ENCODE assay signal across 8 cellular contexts in the genomic region with DNA sequence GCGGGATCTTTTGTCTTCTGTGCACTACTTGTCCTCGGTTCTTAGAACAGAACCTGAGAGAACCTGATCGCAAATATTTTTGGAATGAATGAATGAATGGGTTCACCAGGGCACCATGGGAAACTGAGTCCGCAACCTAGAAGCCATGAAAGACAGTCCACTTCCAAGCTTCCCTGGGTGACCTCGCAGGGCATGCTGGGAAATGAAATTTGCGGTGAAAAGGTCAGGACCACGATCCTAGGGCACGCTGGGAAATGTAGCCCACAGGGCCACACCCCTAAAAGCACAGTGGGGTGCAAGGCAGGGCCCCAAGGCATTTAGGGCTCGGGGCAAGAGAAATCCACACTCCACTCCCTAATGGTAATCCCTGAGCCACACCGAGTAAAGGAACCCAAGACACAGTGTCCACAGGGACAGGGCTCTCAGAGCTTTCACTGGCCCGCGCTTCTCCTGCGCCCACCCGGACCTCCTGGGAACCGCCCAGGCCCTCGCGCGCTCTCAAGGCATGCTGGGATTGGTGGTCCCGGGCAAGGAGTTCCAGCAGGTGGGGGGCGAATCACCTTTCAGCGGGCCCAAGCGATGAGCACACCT. TPM values are rescaled to one million over a fixed set of nuclear protein-coding genes. Genes with fewer than 3 reads are reported as not detected.
DNase-seq lines count a peak whose midpoint lies in the region; ATAC-seq and TF ChIP-seq lines count a peak whose summit lies in the region.

No MANE protein-coding gene starts in this region.

- H3K9ac ChIP-seq in OCI-LY3 (ENCODE audit: low read length) (peak overlapping the region; percentile 77), liver (ENCODE audit: low read depth in 1 of 2, low read length in 2 of 2) (peak overlapping the region in 1 of 2 donors; percentile 39)

- DNase-seq in GM06990 (ENCODE audit: extremely low read depth, insufficient read length) (no peak), chondrocyte (ENCODE audit: low spot score) (no peak), COR-L47 (lab: John Stamatoyannopoulos, UW) (no peak), NCI-H1694 (lab: John Stamatoyannopoulos, UW) (no peak)

- ATAC-seq in HG02642 (IDR thresholded peaks at IDR 0.05; ENCODE audit: poor library complexity, unreplicated experiment) = no peak

- peaks cover 11% of the 10 kb centered on the region for H3K27me3 Mint-ChIP-seq in chondrocyte (ENCODE audit: low read depth)
- H3K27me3 Mint-ChIP-seq in stimulated activated naive CD8-positive, alpha-beta T cell treated with anti-CD3 and anti-CD28 coated beads, Interleukin-15, Interleukin-2, amounts not matched to agents 100 ng/mL and 50 ng/mL, for 24 hours = peaks cover 10% of the 10 kb centered on the region

- no peak overlapping the region for H2AFZ ChIP-seq in OCI-LY3 (ENCODE audit: low read depth, low read length)

- peak overlapping the region; percentile 68 for H3K4me3 ChIP-seq in GM06990 (replicated peaks; ENCODE audit: low read depth, low read length)
- peak overlapping the region; percentile 80 for H3K4me3 ChIP-seq in OCI-LY3 (ENCODE audit: low read length)
- peak overlapping the region; percentile 65 to 88 (median 66) for H3K4me3 ChIP-seq in liver (ENCODE audit: low read depth in 1 of 3, low read length in 3 of 3)

- no peaks in the 10 kb centered on the region for H3K9me3 Mint-ChIP-seq in chondrocyte (ENCODE audit: low read depth)
- no peaks in the 10 kb centered on the region for H3K9me3 Mint-ChIP-seq in stimulated activated naive CD8-positive, alpha-beta T cell treated with anti-CD3 and anti-CD28 coated beads, Interleukin-15, Interleukin-2, amounts not matched to agents 100 ng/mL and 50 ng/mL, for 24 hours

- no peaks in the 10 kb centered on the region for H3K9me3 ChIP-seq in OCI-LY3 (ENCODE audit: insufficient read depth, low read length)
- H3K9me3 ChIP-seq in liver (ENCODE audit: control insufficient read depth in 4 of 4, low read length in 3 of 4) = no peaks in the 10 kb centered on the region

- H3K36me3 ChIP-seq in GM06990 (ENCODE audit: control insufficient read depth, insufficient read depth, low read length) (no peaks in the 10 kb centered on the region; the same call in 1 of the 2 replicates), OCI-LY3 (replicated peaks; ENCODE audit: low read depth, low read length) (no peaks in the 10 kb centered on the region), liver (ENCODE audit: control insufficient read depth in 4 of 4, insufficient read depth in 3 of 4, low read depth in 1 of 4, low read length in 3 of 4) (no peaks in the 10 kb centered on the region)

- no peak for TF ChIP-seq RAD21 in liver (IDR thresholded peaks at IDR 0.05)

- peak overlapping the region; percentile 96 for H3K4me3 Mint-ChIP-seq in chondrocyte (ENCODE audit: unreplicated experiment)
- H3K4me3 Mint-ChIP-seq in stimulated activated naive CD8-positive, alpha-beta T cell treated with anti-CD3 and anti-CD28 coated beads, Interleukin-15, Interleukin-2, amounts not matched to agents 100 ng/mL and 50 ng/mL, for 24 hours = peak overlapping the region; percentile 96

- peak overlapping the region; percentile 99 for H3K27ac Mint-ChIP-seq in chondrocyte (ENCODE audit: unreplicated experiment)
- H3K27ac Mint-ChIP-seq in stimulated activated naive CD8-positive, alpha-beta T cell treated with anti-CD3 and anti-CD28 coated beads, Interleukin-15, Interleukin-2, amounts not matched to agents 100 ng/mL and 50 ng/mL, for 24 hours = peak overlapping the region; percentile 95

- H4K20me1 ChIP-seq in OCI-LY3 (ENCODE audit: insufficient read depth, low read length) = peaks cover 33% of the 10 kb centered on the region

- H3K79me2 ChIP-seq in OCI-LY3 (ENCODE audit: low read length) = peaks cover 43% of the 10 kb centered on the region

- H3K36me3 Mint-ChIP-seq in chondrocyte (ENCODE audit: low read depth) = no peaks in the 10 kb centered on the region
- peaks cover 5% of the 10 kb centered on the region for H3K36me3 Mint-ChIP-seq in stimulated activated naive CD8-positive, alpha-beta T cell treated with anti-CD3 and anti-CD28 coated beads, Interleukin-15, Interleukin-2, amounts not matched to agents 100 ng/mL and 50 ng/mL, for 24 hours (ENCODE audit: low read depth)

- H3K4me1 ChIP-seq in OCI-LY3 (ENCODE audit: low read length) (peaks cover 26% of the 10 kb centered on the region), liver (ENCODE audit: control insufficient read depth in 4 of 4, insufficient read depth in 4 of 4, low read length in 3 of 4) (peaks cover 6 to 35% (median 24%) of the 10 kb centered on the region in 4 donors)

- no peak for TF ChIP-seq CTCF in GM06990 (IDR thresholded peaks at IDR 0.05; ENCODE audit: insufficient read depth, low read length, poor library complexity, severe bottlenecking)
- no peak for TF ChIP-seq CTCF in OCI-LY3 (IDR thresholded peaks at IDR 0.05; ENCODE audit: low read depth, low read length)
- TF ChIP-seq CTCF in chondrocyte (IDR thresholded peaks at IDR 0.05) = no peak
- TF ChIP-seq CTCF in liver (IDR thresholded peaks at IDR 0.05; ENCODE audit: low read depth, low read length, missing input control) = no peak

- H3K4me2 ChIP-seq in OCI-LY3 (ENCODE audit: low read length) = peak overlapping the region; percentile 93

- H3K27ac ChIP-seq in OCI-LY3 (ENCODE audit: low read length) = no peak overlapping the region
- H3K27ac ChIP-seq in liver (ENCODE audit: low read depth in 1 of 2, low read length in 2 of 2) = peak overlapping the region; percentile 68 to 70

- H3K4me1 Mint-ChIP-seq in chondrocyte (ENCODE audit: low read depth) = peaks cover 35% of the 10 kb centered on the region
- peaks cover 27% of the 10 kb centered on the region for H3K4me1 Mint-ChIP-seq in stimulated activated naive CD8-positive, alpha-beta T cell treated with anti-CD3 and anti-CD28 coated beads, Interleukin-15, Interleukin-2, amounts not matched to agents 100 ng/mL and 50 ng/mL, for 24 hours (ENCODE audit: low read depth)

- H3K27me3 ChIP-seq in GM06990 (replicated peaks; ENCODE audit: control insufficient read depth, insufficient read depth, low read length) (no peaks in the 10 kb centered on the region), OCI-LY3 (ENCODE audit: low read depth, low read length) (no peaks in the 10 kb centered on the region), liver (ENCODE audit: control insufficient read depth in 4 of 4, insufficient read depth in 4 of 4, low read length in 3 of 4) (no peaks in the 10 kb centered on the region)

- 18% methylated on average over 22 of the region's 22 CpGs for WGBS in liver

TF ChIP-seq in liver, 16 proteins besides CTCF, POLR2A, EP300 and RAD21 (continues in another document):
- TF ChIP-seq JUND (IDR thresholded peaks at IDR 0.05) (no peak), GABPA (IDR thresholded peaks at IDR 0.05 in 1 of 2, conservative IDR thresholded peaks at IDR 0.05 in 1 of 2) (peak in 1 of 2 donors; percentile 69), HNF4G (IDR thresholded peaks at IDR 0.05) (no peak), RXRA (IDR thresholded peaks at IDR 0.05) (peak; percentile 80 to 90), SP1 (IDR thresholded peaks at IDR 0.05) (peak; percentile 66), HNF4A (conservative IDR thresholded peaks at IDR 0.05) (peak; percentile 59 to 61), FOXA2 (IDR thresholded peaks at IDR 0.05) (no peak), EGR1 (IDR thresholded peaks at IDR 0.05; ENCODE audit: low read depth in 2 of 2) (no peak), TAF1 (conservative IDR thresholded peaks at IDR 0.05) (no peak), FOXA1 (IDR thresholded peaks at IDR 0.05) (no peak)
- TF ChIP-seq, protein P1, sequence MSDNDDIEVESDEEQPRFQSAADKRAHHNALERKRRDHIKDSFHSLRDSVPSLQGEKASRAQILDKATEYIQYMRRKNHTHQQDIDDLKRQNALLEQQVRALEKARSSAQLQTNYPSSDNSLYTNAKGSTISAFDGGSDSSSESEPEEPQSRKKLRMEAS (IDR thresholded peaks at IDR 0.05) = peak; percentile 58
- TF ChIP-seq, protein P2, sequence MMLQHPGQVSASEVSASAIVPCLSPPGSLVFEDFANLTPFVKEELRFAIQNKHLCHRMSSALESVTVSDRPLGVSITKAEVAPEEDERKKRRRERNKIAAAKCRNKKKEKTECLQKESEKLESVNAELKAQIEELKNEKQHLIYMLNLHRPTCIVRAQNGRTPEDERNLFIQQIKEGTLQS (IDR thresholded peaks at IDR 0.05) = no peak
- TF ChIP-seq, protein P3, sequence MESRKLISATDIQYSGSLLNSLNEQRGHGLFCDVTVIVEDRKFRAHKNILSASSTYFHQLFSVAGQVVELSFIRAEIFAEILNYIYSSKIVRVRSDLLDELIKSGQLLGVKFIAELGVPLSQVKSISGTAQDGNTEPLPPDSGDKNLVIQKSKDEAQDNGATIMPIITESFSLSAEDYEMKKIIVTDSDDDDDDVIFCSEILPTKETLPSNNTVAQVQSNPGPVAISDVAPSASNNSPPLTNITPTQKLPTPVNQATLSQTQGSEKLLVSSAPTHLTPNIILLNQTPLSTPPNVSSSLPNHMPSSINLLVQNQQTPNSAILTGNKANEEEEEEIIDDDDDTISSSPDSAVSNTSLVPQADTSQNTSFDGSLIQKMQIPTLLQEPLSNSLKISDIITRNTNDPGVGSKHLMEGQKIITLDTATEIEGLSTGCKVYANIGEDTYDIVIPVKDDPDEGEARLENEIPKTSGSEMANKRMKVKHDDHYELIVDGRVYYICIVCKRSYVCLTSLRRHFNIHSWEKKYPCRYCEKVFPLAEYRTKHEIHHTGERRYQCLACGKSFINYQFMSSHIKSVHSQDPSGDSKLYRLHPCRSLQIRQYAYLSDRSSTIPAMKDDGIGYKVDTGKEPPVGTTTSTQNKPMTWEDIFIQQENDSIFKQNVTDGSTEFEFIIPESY (IDR thresholded peaks at IDR 0.05) = peak; percentile 20

RNA-seq across cellular contexts. Expression of a gene that starts 1.1 kb away (rescaled TPM):
- total RNA-seq in chondrocyte = 86.1 to 111 TPM (median 103 TPM) in 3 replicates
- total RNA-seq in liver = 10 to 100 TPM; 20.3 to 29.5 TPM
- 10 to 100 TPM in 1 of 2 donors, 1 to 10 TPM in 1; 7.4 to 35.8 TPM for polyA plus RNA-seq in liver

RNA-seq across cellular contexts. Expression of a gene that starts 30.5 kb away (rescaled TPM):
- total RNA-seq in chondrocyte (0.62 TPM in 1 of 3 replicates, not detected in the others), liver (under 1 TPM in 1 of 2 donors, not detected in 1; 0.28 TPM)
- under 1 TPM in 1 of 2 donors, not detected in 1; 0.15 TPM for polyA plus RNA-seq in liver

RNA-seq across cellular contexts. Expression of a gene that starts 39.0 kb away (rescaled TPM):
- total RNA-seq in chondrocyte = not detected in 3 replicates
- total RNA-seq in liver = not detected
- not detected for polyA plus RNA-seq in liver

RNA-seq across cellular contexts. Expression of a gene that starts 42.8 kb away (rescaled TPM):
- total RNA-seq in chondrocyte (4.1 to 7.9 TPM (median 6.8 TPM) in 3 replicates), liver (1 to 10 TPM in 1 of 2 donors, under 1 TPM in 1; 0.65 to 1.5 TPM)
- 1 to 10 TPM in 1 of 2 donors, under 1 TPM in 1; 0.40 to 1.1 TPM for polyA plus RNA-seq in liver

RNA-seq across cellular contexts. Expression of a gene that starts 47.9 kb away (rescaled TPM):
- total RNA-seq in chondrocyte = 0.90 to 2.2 TPM (median 1.3 TPM) in 3 replicates
- total RNA-seq in liver = under 1 TPM; 0.23 to 0.50 TPM
- under 1 TPM; 0.18 to 0.64 TPM for polyA plus RNA-seq in liver
